23 cellular contexts compared by ENCODE assay signal in the genomic region with DNA sequence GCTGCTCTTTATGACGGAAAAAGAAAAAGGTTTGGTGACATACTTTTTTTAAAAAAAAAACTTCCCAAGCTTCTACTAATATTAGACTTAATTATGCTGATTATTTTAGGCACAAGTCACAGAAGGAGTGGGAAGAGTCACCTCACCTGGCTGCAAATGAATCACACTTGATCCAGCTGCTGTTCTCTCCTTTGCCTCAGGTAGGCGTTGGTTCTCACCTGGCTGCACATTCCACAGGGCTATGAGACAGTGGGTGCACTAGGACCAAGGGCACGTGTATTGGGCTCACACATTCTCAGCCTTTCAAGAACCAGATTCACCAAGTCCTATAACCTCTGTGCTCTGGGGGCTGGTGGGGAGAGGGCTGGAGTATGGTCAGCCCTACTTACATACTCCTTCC.
DNase-seq lines count a peak whose midpoint lies in the region; ATAC-seq and TF ChIP-seq lines count a peak whose summit lies in the region.
"Had no signal": no experiment of that assay in that cellular context is flagged by ENCODE, and none has a peak within 500 bp of the region (broad histone marks: within the 10 kb centered on the region; RNA-seq: fewer than 3 reads in every experiment).

No MANE protein-coding gene starts in this region.

- H3K9me3 ChIP-seq in WERI-Rb-1 (ENCODE audit: severe bottlenecking) = no peaks in the 10 kb centered on the region
- H3K9me3 ChIP-seq: suprapubic skin had no signal

- H3K4me3 ChIP-seq in WERI-Rb-1 (ENCODE audit: low read depth, low read length) = no peak overlapping the region
- H3K4me3 ChIP-seq: GM12878, K562, suprapubic skin had no signal

- TF ChIP-seq CTCF in 22Rv1 (IDR thresholded peaks at IDR 0.05) (peak; percentile 28), WERI-Rb-1 (IDR thresholded peaks at IDR 0.05; ENCODE audit: low read depth, low read length) (peak; percentile 28; the same call in 1 of the 2 replicates), RWPE1 (conservative IDR thresholded peaks at IDR 0.05; ENCODE audit: low read depth) (no peak)

- ATAC-seq in HG02981 (IDR thresholded peaks at IDR 0.05; ENCODE audit: unreplicated experiment) = no peak
- no peak for ATAC-seq in GM21528 (IDR thresholded peaks at IDR 0.05; ENCODE audit: low FRiP score, unreplicated experiment)
- ATAC-seq: activated naive CD4-positive, alpha-beta T cell treated with anti-CD3 and anti-CD28 coated beads, Interleukin-2, amount 50 U/mL, for 72 hours; activated T-helper 17 cell treated with anti-CD3 and anti-CD28 coated beads, Interleukin-2, amount 50 U/mL, for 72 hours; GM12878; K562; left ventricle myocardium superior; natural killer cell; stimulated activated effector memory CD8-positive, alpha-beta T cell treated with anti-CD3 and anti-CD28 coated beads, Interleukin-12 subunit alpha, Interleukin-12 subunit beta, amount 100 ng/mL, for 72 hours had no signal

- CTCF ChIA-PET in RWPE1 (lab: Yijun Ruan, JAX) = interaction anchor here (0.6 to 1.0 kb wide), 4 partner anchors 39 to 160 kb away, joined by 3 to 5 read pairs (median 4); no protein-coding TSS in a partner anchor

- DNase-seq in HPDE6-E6E7 (ENCODE audit: extremely low spot score) (peak; percentile 17), WERI-Rb-1 (no peak), iPS DF 19.7 (ENCODE audit: low read depth, low spot score) (peak; percentile 20), H4 (ENCODE audit: low spot score) (no peak), RWPE1 (ENCODE audit: low spot score) (no peak)
- DNase-seq: anterior cingulate cortex; GDM1; left ventricle myocardium superior; MM.1S; natural killer cell; NCI-H2171 treated with DMSO at 0.1 percent for 48 hours; NCI-H524; retina; stimulated activated CD4-positive, alpha-beta T cell treated with anti-CD3 and anti-CD28 coated beads, Interleukin-2, amount 100 ng/mL, for 48 hours had no signal

- POLR2A ChIA-PET in RWPE1 (lab: Yijun Ruan, JAX; ENCODE audit: low non-redundant PET) = no interaction called here

- no peaks in the 10 kb centered on the region for H3K36me3 ChIP-seq in WERI-Rb-1
- H3K36me3 ChIP-seq: suprapubic skin had no signal

- H3K27ac ChIP-seq in 22Rv1 = no peak overlapping the region
- no peak overlapping the region for H3K27ac ChIP-seq in WERI-Rb-1
- no peak overlapping the region for H3K27ac ChIP-seq in RWPE1
- H3K27ac ChIP-seq: suprapubic skin had no signal

- H3K27me3 ChIP-seq in WERI-Rb-1 (ENCODE audit: insufficient read depth, low read depth, severe bottlenecking) = no peaks in the 10 kb centered on the region
- H3K27me3 ChIP-seq: suprapubic skin had no signal

Comparison
In these comparisons a context has a peak if more than half of its experiments do, and no peak if none do; other contexts are left out.
1. DNase-seq: peak in HPDE6-E6E7 (single experiment) and iPS DF 19.7 (single experiment); none in WERI-Rb-1 (single experiment), H4 (single experiment) and RWPE1 (single experiment).